Comparison of ENCODE assay signal across 1 cellular context in genomic region chr7:88141025-88141424, GRCh38.
TF ChIP-seq lines count a peak whose summit lies in the region.

No MANE protein-coding gene starts in this region.

TF ChIP-seq in K562, 482 proteins besides CTCF, POLR2A, EP300 and RAD21 (continued from another document):
- no peak for TF ChIP-seq UBTF (IDR thresholded peaks at IDR 0.05; ENCODE audit: borderline replicate concordance in 1 of 2, low read depth in 2 of 2, low read length in 2 of 2)
- 0 out of 2 replicates have a peak, but pooled peaks have one; percentile 23 for TF ChIP-seq SPI1 (IDR thresholded peaks at IDR 0.05; ENCODE audit: borderline replicate concordance, low read depth, low read length)
TF ChIP-seq in K562: peak in this region for 1.
